8 cellular contexts compared by ENCODE assay signal in the genomic region with DNA sequence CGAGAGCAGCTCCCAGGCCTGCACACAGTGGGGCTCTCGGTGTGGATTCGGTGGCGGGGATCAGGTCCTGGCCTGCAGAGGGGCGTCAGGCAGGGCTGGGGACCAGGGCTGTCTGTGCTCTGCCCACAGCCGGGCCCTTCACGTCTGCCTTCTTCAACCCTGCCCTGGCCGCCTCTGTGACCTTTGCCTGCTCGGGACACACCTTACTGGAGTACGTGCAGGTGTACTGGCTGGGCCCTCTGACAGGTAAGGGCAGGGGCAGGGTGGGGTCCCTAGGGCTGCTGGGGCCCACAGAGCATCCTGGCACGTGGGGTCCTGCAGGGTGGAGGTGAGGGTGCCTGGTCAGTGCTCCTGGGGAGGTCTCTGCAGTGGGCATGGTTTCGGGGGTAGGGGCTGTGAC. TPM values are rescaled to one million over a fixed set of nuclear protein-coding genes. Genes with fewer than 3 reads are reported as not detected.
"Had no signal": no experiment of that assay in that cellular context is flagged by ENCODE, and none has a peak within 500 bp of the region (broad histone marks: within the 10 kb centered on the region; RNA-seq: fewer than 3 reads in every experiment).

No MANE protein-coding gene starts in this region.

RNA-seq across cellular contexts. Expression of gene AQP12A, which starts 2.6 kb away (rescaled TPM):
- total RNA-seq: OCI-LY7, PC-3, PC-9, Right ventricle myocardium inferior, RPMI7951, SJCRH30, SJSA1, SK-MEL-5 had no signal

RNA-seq across cellular contexts. Expression of gene AQP12B, which starts 11.6 kb away (rescaled TPM):
- total RNA-seq: OCI-LY7, PC-3, PC-9, Right ventricle myocardium inferior, RPMI7951, SJCRH30, SJSA1, SK-MEL-5 had no signal
